In the genomic region with DNA sequence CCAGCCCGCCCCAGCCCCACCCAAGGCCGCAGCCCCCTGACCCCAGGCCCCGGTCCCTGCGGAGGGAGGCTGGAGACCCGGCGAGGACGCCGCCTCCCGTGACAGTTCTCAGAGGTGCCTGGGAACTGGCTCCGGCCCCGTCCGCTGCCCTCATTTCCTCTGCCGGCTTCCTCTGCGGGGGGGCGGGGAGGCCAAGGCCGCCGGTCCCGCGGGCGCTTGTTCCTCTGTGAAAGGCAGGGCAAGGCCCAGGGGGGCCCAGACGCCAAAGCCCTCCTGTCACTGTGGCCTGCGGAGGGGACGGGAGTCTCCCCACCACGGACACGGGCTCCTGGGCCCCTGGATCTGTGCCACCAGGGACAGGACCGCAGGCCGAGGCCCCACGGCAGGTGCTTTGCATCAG, we compare ENCODE assay signal across 13 cellular contexts. TPM values are rescaled to one million over a fixed set of nuclear protein-coding genes. Genes with fewer than 3 reads are reported as not detected.
A peak's percentile ranks its signal among the peaks of the same experiment; 100 is the strongest.
DNase-seq lines count a peak whose midpoint lies in the region; ATAC-seq and TF ChIP-seq lines count a peak whose summit lies in the region.
"Had no signal": no experiment of that assay in that cellular context is flagged by ENCODE, and none has a peak within 500 bp of the region (broad histone marks: within the 10 kb centered on the region; RNA-seq: fewer than 3 reads in every experiment).

No MANE protein-coding gene starts in this region.

- no peak overlapping the region for H3K4me2 ChIP-seq in MM.1S (ENCODE audit: low read depth, low read length)

- TF ChIP-seq POLR2A in sigmoid colon (IDR thresholded peaks at IDR 0.05), result no peak

- TF ChIP-seq CTCF in HL-60 (IDR thresholded peaks at IDR 0.05; ENCODE audit: insufficient read depth, low read length) (no peak), sigmoid colon (IDR thresholded peaks at IDR 0.05) (no peak), MM.1S (IDR thresholded peaks at IDR 0.05; ENCODE audit: low read length) (no peak)

- no peaks in the 10 kb centered on the region for H3K79me2 ChIP-seq in MM.1S (ENCODE audit: low read length)

- CTCF ChIA-PET in HEK293T (lab: Yijun Ruan, JAX), result no interaction called here

- no peaks in the 10 kb centered on the region for H4K20me1 ChIP-seq in MM.1S (ENCODE audit: insufficient read depth, low read length)

- H3K4me3 ChIP-seq in HL-60 (replicated peaks; ENCODE audit: insufficient read depth, low read length) (peak overlapping the region; percentile 30), sigmoid colon (peak overlapping the region in 3 of 4 donors; percentile 14 to 33 (median 30)), MM.1S (ENCODE audit: low read length) (no peak overlapping the region)

- TF ChIP-seq EP300 in sigmoid colon (IDR thresholded peaks at IDR 0.05), result no peak

- POLR2A ChIA-PET in HEK293T (lab: Yijun Ruan, JAX), result no interaction called here

- intact Hi-C loops in sigmoid colon (cut with DNase I), result no loop called here

- H3K4me1 ChIP-seq in sigmoid colon (peaks cover 0 to under 1% (median 0%) of the 10 kb centered on the region in 4 donors), MM.1S (ENCODE audit: low read length) (no peaks in the 10 kb centered on the region)

- no peaks in the 10 kb centered on the region for H3F3A ChIP-seq in MM.1S (ENCODE audit: insufficient read depth, low read length)

- 34 to 46% methylated on average over 28 of the region's 28 CpGs for WGBS in sigmoid colon, 2 donors

- H3K9ac ChIP-seq in MM.1S (ENCODE audit: low read length), result no peak overlapping the region

- H2AFZ ChIP-seq in MM.1S (ENCODE audit: low read length), result no peak overlapping the region

- H3K36me3 ChIP-seq in sigmoid colon (no peaks in the 10 kb centered on the region), MM.1S (replicated peaks; ENCODE audit: insufficient read depth, low read length) (no peaks in the 10 kb centered on the region)

- H3K27ac ChIP-seq in HL-60 (replicated peaks) (peak overlapping the region; percentile 27), angular gyrus (ENCODE audit: low read depth, low read length) (peak overlapping the region; percentile 8), sigmoid colon (no peak overlapping the region), MM.1S (ENCODE audit: low read length) (no peak overlapping the region)

- no peak for ATAC-seq in HG03520 (IDR thresholded peaks at IDR 0.05; ENCODE audit: unreplicated experiment)

- DNase-seq in HL-60 (ENCODE audit: low read depth in 1 of 2, low spot score in 1 of 2) (peak in 1 of 2 experiments; percentile 41), hypothalamus (lab: John Stamatoyannopoulos, UW) (peak in 26 of 51 donors; percentile 5 to 66 (median 34)), sigmoid colon (peak; percentile 71), MM.1S (no peak), NCI-H1436 (lab: John Stamatoyannopoulos, UW) (no peak), HEK293T (ENCODE audit: extremely low spot score) (no peak)
- DNase-seq: activated CD4-positive, CD25-positive, alpha-beta regulatory T cell treated with anti-CD3 and anti-CD28 coated beads, Interleukin-2, amount 50 U/mL, for 72 hours; H9; Karpas-422; small intestine had no signal

- no peaks in the 10 kb centered on the region for H3K9me2 ChIP-seq in MM.1S (replicated peaks; ENCODE audit: insufficient read depth, low read length)

- H3K9me3 ChIP-seq in sigmoid colon (no peaks in the 10 kb centered on the region), MM.1S (replicated peaks; ENCODE audit: insufficient read depth, low read length) (no peaks in the 10 kb centered on the region)

- peaks cover 7% of the 10 kb centered on the region for H3K27me3 ChIP-seq in HL-60 (ENCODE audit: insufficient read depth, poor library complexity, severe bottlenecking)
- H3K27me3 ChIP-seq in sigmoid colon, result peaks cover 0 to 14% (median 0%) of the 10 kb centered on the region in 3 donors
- H3K27me3 ChIP-seq in MM.1S (replicated peaks; ENCODE audit: insufficient read depth, low read length), result peaks cover 99% of the 10 kb centered on the region

TF ChIP-seq in HEK293T, 16 proteins besides CTCF, POLR2A, EP300 and RAD21:
- TF ChIP-seq FOXK2 (IDR thresholded peaks at IDR 0.05) (no peak), L3MBTL2 (conservative IDR thresholded peaks at IDR 0.05) (no peak), LEF1 (IDR thresholded peaks at IDR 0.05; ENCODE audit: borderline replicate concordance) (no peak), TARDBP (IDR thresholded peaks at IDR 0.05) (no peak), FOXM1 (IDR thresholded peaks at IDR 0.05; ENCODE audit: borderline replicate concordance) (no peak), HDGF (IDR thresholded peaks at IDR 0.05; ENCODE audit: borderline replicate concordance) (no peak), NFRKB (IDR thresholded peaks at IDR 0.05) (no peak), ELF4 (IDR thresholded peaks at IDR 0.05) (no peak), FOXA1 (IDR thresholded peaks at IDR 0.05) (no peak)
- TF ChIP-seq, protein P1, sequence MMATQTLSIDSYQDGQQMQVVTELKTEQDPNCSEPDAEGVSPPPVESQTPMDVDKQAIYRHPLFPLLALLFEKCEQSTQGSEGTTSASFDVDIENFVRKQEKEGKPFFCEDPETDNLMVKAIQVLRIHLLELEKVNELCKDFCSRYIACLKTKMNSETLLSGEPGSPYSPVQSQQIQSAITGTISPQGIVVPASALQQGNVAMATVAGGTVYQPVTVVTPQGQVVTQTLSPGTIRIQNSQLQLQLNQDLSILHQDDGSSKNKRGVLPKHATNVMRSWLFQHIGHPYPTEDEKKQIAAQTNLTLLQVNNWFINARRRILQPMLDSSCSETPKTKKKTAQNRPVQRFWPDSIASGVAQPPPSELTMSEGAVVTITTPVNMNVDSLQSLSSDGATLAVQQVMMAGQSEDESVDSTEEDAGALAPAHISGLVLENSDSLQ (IDR thresholded peaks at IDR 0.05), result no peak

RNA-seq across cellular contexts. Expression of gene PVALEF, which starts 5.0 kb away (rescaled TPM):
- total RNA-seq in sigmoid colon, result not detected
- polyA plus RNA-seq in sigmoid colon, result not detected
- total RNA-seq: glomerular endothelial cell, H9 had no signal
- polyA plus RNA-seq: small intestine had no signal

RNA-seq across cellular contexts. Expression of gene AATK, which starts 5.7 kb away (rescaled TPM):
- total RNA-seq in sigmoid colon, result 1 to 10 TPM in 3 of 4 donors, under 1 TPM in 1; 0.16 to 9.6 (median 5.4) TPM
- polyA plus RNA-seq in sigmoid colon, result 1 to 10 TPM in 2 of 3 donors, under 1 TPM in 1; 0.69 to 4.2 (median 4.1) TPM

Comparison
In these comparisons a context has a peak if more than half of its experiments do, and no peak if none do; other contexts are left out.
1. DNase-seq: peak in hypothalamus (26 of 51) and sigmoid colon (single experiment); none in MM.1S (single experiment), NCI-H1436 (single experiment) and HEK293T (single experiment).
2. H3K27ac ChIP-seq: peak in HL-60 (single experiment) and angular gyrus (single experiment); none in sigmoid colon (0 of 4) and MM.1S (single experiment).